Comparison of ENCODE assay signal across 11 cellular contexts in genomic region chr9:37676411-37676830, GRCh38. TPM values are rescaled to one million over a fixed set of nuclear protein-coding genes. Genes with fewer than 3 reads are reported as not detected.
DNase-seq lines count a peak whose midpoint lies in the region; ATAC-seq and TF ChIP-seq lines count a peak whose summit lies in the region.
"Had no signal": no experiment of that assay in that cellular context is flagged by ENCODE, and none has a peak within 500 bp of the region (broad histone marks: within the 10 kb centered on the region; RNA-seq: fewer than 3 reads in every experiment).

No MANE protein-coding gene starts in this region.

- H3K9me3 ChIP-seq in tibial nerve: no peaks in the 10 kb centered on the region

- H3K4me3 Mint-ChIP-seq in GM23338: no peak overlapping the region
- H3K4me3 Mint-ChIP-seq: activated naive CD4-positive, alpha-beta T cell treated with anti-CD3 and anti-CD28 coated beads, Interleukin-2, amount 10 ng/mL, durations not matched to agents 7 days and 5 days had no signal

- no peaks in the 10 kb centered on the region for H3K36me3 Mint-ChIP-seq in GM23338 (ENCODE audit: low read depth)
- H3K36me3 Mint-ChIP-seq: activated naive CD4-positive, alpha-beta T cell treated with anti-CD3 and anti-CD28 coated beads, Interleukin-2, amount 10 ng/mL, durations not matched to agents 7 days and 5 days had no signal

- no peaks in the 10 kb centered on the region for H3K27me3 Mint-ChIP-seq in GM23338 (ENCODE audit: insufficient read depth, low read depth, poor library complexity)

- TF ChIP-seq EP300 in tibial nerve (IDR thresholded peaks at IDR 0.05): no peak

- no peak for ATAC-seq in GM23338

- no peak overlapping the region for H2AFZ ChIP-seq in GM23338
- H2AFZ ChIP-seq: hepatocyte had no signal

- 42 to 53% methylated on average over 11 of the region's 11 CpGs for WGBS in tibial nerve, 2 donors

- peaks cover 7% of the 10 kb centered on the region; the same call in 2 of the 3 replicates for H3K9me3 Mint-ChIP-seq in GM23338
- H3K9me3 Mint-ChIP-seq: activated naive CD4-positive, alpha-beta T cell treated with anti-CD3 and anti-CD28 coated beads, Interleukin-2, amount 10 ng/mL, durations not matched to agents 7 days and 5 days had no signal

- DNase-seq in G401 (ENCODE audit: low spot score): peak; percentile 91
- DNase-seq in NCI-H2196 treated with DMSO at 0.1 percent for 48 hours (lab: John Stamatoyannopoulos, UW; ENCODE audit: unreplicated experiment): peak; percentile 81
- peak; percentile 88 for DNase-seq in cerebellar cortex (ENCODE audit: low spot score)
- DNase-seq in posterior cingulate gyrus: peak; percentile 21 to 88 (median 54)
- no peak for DNase-seq in foreskin melanocyte
- no peak for DNase-seq in RKO (ENCODE audit: low spot score)
- DNase-seq in tibial nerve (ENCODE audit: low spot score in 2 of 2): no peak
- DNase-seq in GM23338 (ENCODE audit: low spot score): no peak
- DNase-seq: activated naive CD4-positive, alpha-beta T cell treated with anti-CD3 and anti-CD28 coated beads, Interleukin-2, amount 10 ng/mL, durations not matched to agents 7 days and 5 days had no signal

- intact Hi-C loops in posterior cingulate gyrus (cut with DNase I): loop anchor here (10.0 kb wide), 1 partner anchor 58 kb away; no protein-coding TSS in a partner anchor

- H3K4me2 ChIP-seq in GM23338: no peak overlapping the region
- H3K4me2 ChIP-seq: hepatocyte had no signal

- H3K79me2 ChIP-seq in GM23338 (replicated peaks; ENCODE audit: insufficient read depth): no peaks in the 10 kb centered on the region
- H3K79me2 ChIP-seq: hepatocyte had no signal

- no peak for TF ChIP-seq POLR2A in tibial nerve (IDR thresholded peaks at IDR 0.05)

- H3K4me3 ChIP-seq in tibial nerve (no peak overlapping the region), GM23338 (no peak overlapping the region)
- H3K4me3 ChIP-seq: hepatocyte had no signal

- in situ Hi-C loops in G401 (cut with HindIII; ENCODE audit: low sequenced_read_pairs): no loop called here

- H3K27ac ChIP-seq in tibial nerve (no peak overlapping the region), GM23338 (ENCODE audit: low read depth) (no peak overlapping the region)
- H3K27ac ChIP-seq: hepatocyte had no signal

- H3K27me3 ChIP-seq in tibial nerve (no peaks in the 10 kb centered on the region), GM23338 (ENCODE audit: insufficient read depth) (no peaks in the 10 kb centered on the region)
- H3K27me3 ChIP-seq: hepatocyte had no signal

- H3K4me1 ChIP-seq in tibial nerve (no peaks in the 10 kb centered on the region), GM23338 (ENCODE audit: insufficient read depth) (no peaks in the 10 kb centered on the region)

- no peaks in the 10 kb centered on the region for H3K36me3 ChIP-seq in tibial nerve
- no peaks in the 10 kb centered on the region for H3K36me3 ChIP-seq in GM23338 (ENCODE audit: insufficient read depth)

- H3F3A ChIP-seq in GM23338 (replicated peaks; ENCODE audit: low read depth): no peaks in the 10 kb centered on the region

- TF ChIP-seq CTCF in tibial nerve (IDR thresholded peaks at IDR 0.05): no peak
- TF ChIP-seq CTCF in GM23338 (conservative IDR thresholded peaks at IDR 0.05; ENCODE audit: low read depth in 2 of 2): no peak

- no peaks in the 10 kb centered on the region for H4K20me1 ChIP-seq in GM23338 (replicated peaks; ENCODE audit: insufficient read depth)

- no peak overlapping the region for H3K27ac Mint-ChIP-seq in GM23338
- H3K27ac Mint-ChIP-seq: activated naive CD4-positive, alpha-beta T cell treated with anti-CD3 and anti-CD28 coated beads, Interleukin-2, amount 10 ng/mL, durations not matched to agents 7 days and 5 days had no signal

- H3K4me1 Mint-ChIP-seq in GM23338: no peaks in the 10 kb centered on the region
- H3K4me1 Mint-ChIP-seq: activated naive CD4-positive, alpha-beta T cell treated with anti-CD3 and anti-CD28 coated beads, Interleukin-2, amount 10 ng/mL, durations not matched to agents 7 days and 5 days had no signal

- H3K9me2 ChIP-seq in GM23338 (ENCODE audit: insufficient read depth): no peaks in the 10 kb centered on the region

TF ChIP-seq in GM23338, 12 proteins besides CTCF, POLR2A, EP300 and RAD21 (continues in another document):
- no peak for TF ChIP-seq ZNF114 (CRISPR knock-in tag; IDR thresholded peaks at IDR 0.05)
- TF ChIP-seq EZH2phosphoT487 (IDR thresholded peaks at IDR 0.05; ENCODE audit: unreplicated experiment): no peak
- no peak for TF ChIP-seq CREB1 (CRISPR knock-in tag; IDR thresholded peaks at IDR 0.05; ENCODE audit: low read depth)
- TF ChIP-seq NANOG (IDR thresholded peaks at IDR 0.05; ENCODE audit: borderline replicate concordance): no peak
- no peak for TF ChIP-seq JUNB (IDR thresholded peaks at IDR 0.05; ENCODE audit: unreplicated experiment)
- no peak for TF ChIP-seq ZNF462 (CRISPR knock-in tag; IDR thresholded peaks at IDR 0.05)

RNA-seq across cellular contexts. Expression of gene FRMPD1, which starts 25.7 kb away (rescaled TPM):
- total RNA-seq in G401 (2014; rRNA removed; shearing (Covaris generic)): not detected in 2 replicates
- total RNA-seq in tibial nerve: 1 to 10 TPM in 1 of 4 donors, under 1 TPM in 2, not detected in 1; 0.30 to 1.6 (median 0.42) TPM
- total RNA-seq in GM23338 (2014; rRNA removed; shearing (Covaris generic)): 0.12 and 0.63 TPM in 2 replicates
- 0.23 and 0.37 TPM in 2 replicates for polyA plus RNA-seq in GM23338 (2016; fragmentation: Nextera tagmentation; extraction: Ambion mirVana)
- total RNA-seq: NCI-H460 had no signal

Comparison
In these comparisons a context has a peak if more than half of its experiments do, and no peak if none do; other contexts are left out.
1. DNase-seq: peak in G401 (single experiment), NCI-H2196 treated with DMSO at 0.1 percent for 48 hours (single experiment), cerebellar cortex (single experiment) and posterior cingulate gyrus (10 of 10); none in foreskin melanocyte (single experiment), RKO (single experiment), tibial nerve (0 of 2) and GM23338 (single experiment).